In genomic region chr1:234886081-234886874, GRCh38 we compare ENCODE assay signal across 1 cellular context.
TF ChIP-seq lines count a peak whose summit lies in the region.

No MANE protein-coding gene starts in this region.

TF ChIP-seq in WTC11, 78 proteins besides CTCF, POLR2A, EP300 and RAD21 (continued from another document):
- TF ChIP-seq ATF6 (CRISPR knock-in tag; IDR thresholded peaks at IDR 0.05) = no peak
- TF ChIP-seq SMAD4 (CRISPR knock-in tag; IDR thresholded peaks at IDR 0.05) = no peak
- no peak for TF ChIP-seq ZNF281 (CRISPR knock-in tag; IDR thresholded peaks at IDR 0.05)
TF ChIP-seq in WTC11: peak in this region for 0.
